Comparison of ENCODE assay signal across 8 cellular contexts in the genomic region with DNA sequence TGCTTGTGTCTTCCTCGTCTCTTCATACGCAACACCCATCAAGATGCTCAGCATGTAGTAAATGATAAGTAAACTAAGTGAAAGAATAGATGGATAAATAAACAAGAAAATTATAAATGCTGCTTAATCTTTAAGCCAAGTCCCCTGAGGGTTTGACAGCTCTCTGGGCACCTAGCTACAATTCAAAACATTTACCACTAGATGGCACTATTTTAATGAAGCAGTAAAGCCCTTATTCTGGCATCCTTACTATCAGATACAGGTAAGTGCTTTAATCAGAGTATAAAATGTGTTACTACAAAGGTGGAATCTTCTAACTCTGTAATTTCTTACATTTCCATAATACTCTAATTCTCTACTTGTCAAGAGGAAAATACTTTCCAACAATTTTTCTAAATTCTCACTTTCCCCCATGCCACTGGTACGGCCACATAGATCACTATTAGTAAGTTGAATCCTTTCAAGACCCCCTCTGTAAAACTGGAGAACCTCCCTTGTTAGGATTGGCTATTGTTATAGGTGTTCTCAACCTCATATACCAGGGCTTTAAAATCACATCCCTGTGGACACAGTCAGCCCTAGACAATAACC.
DNase-seq lines count a peak whose midpoint lies in the region; ATAC-seq and TF ChIP-seq lines count a peak whose summit lies in the region.

No MANE protein-coding gene starts in this region.

- H3K4me3 Mint-ChIP-seq in endodermal cell: no peak overlapping the region
- no peak overlapping the region for H3K4me3 Mint-ChIP-seq in nephron

- H3K9ac ChIP-seq in PC-3 (ENCODE audit: low read length): no peak overlapping the region
- H3K9ac ChIP-seq in endodermal cell (ENCODE audit: extremely low read depth, low read length, poor library complexity, severe bottlenecking): no peak overlapping the region

- H3K4me1 ChIP-seq in PC-3 (ENCODE audit: insufficient read depth, low read length) (no peaks in the 10 kb centered on the region), endodermal cell (ENCODE audit: control insufficient read depth, insufficient read depth, low read length) (no peaks in the 10 kb centered on the region)

- TF ChIP-seq EP300 in Ishikawa (IDR thresholded peaks at IDR 0.05; ENCODE audit: borderline replicate concordance): no peak

- H3K27ac ChIP-seq in PC-3 (ENCODE audit: low read length) (no peak overlapping the region), endodermal cell (ENCODE audit: low read depth, low read length) (no peak overlapping the region)

- peak; percentile 56 for TF ChIP-seq RAD21 in Ishikawa (IDR thresholded peaks at IDR 0.05; ENCODE audit: low read depth)

- H3K36me3 Mint-ChIP-seq in endodermal cell (ENCODE audit: low read depth): no peaks in the 10 kb centered on the region
- no peaks in the 10 kb centered on the region for H3K36me3 Mint-ChIP-seq in nephron (ENCODE audit: low read depth)

- H3K9me3 ChIP-seq in PC-3 (ENCODE audit: low read length): no peaks in the 10 kb centered on the region
- H3K9me3 ChIP-seq in endodermal cell (ENCODE audit: control insufficient read depth, low read length): peaks cover 6% of the 10 kb centered on the region

- DNase-seq in D341Med (ENCODE audit: low spot score) (peak; percentile 62), PC-3 (peak; percentile 72), endodermal cell (no peak)
- DNase-seq in activated CD4-positive, alpha-beta T cell treated with anti-CD3 and anti-CD28 coated beads for 48 hours: no peak

- CTCF ChIA-PET in PC-3 (lab: Charles Lee): interaction anchor here (0.5 to 0.6 kb wide), 3 partner anchors 13 to 196 kb away, joined by 3 to 4 read pairs (median 3); no protein-coding TSS in a partner anchor

- BruUV-seq in PC-3 (replicated peaks; lab: Mats Ljungman, UMichigan): no TSS peak

- H3K4me1 Mint-ChIP-seq in endodermal cell (no peaks in the 10 kb centered on the region), nephron (no peaks in the 10 kb centered on the region)

- no peaks in the 10 kb centered on the region for H4K20me1 ChIP-seq in PC-3 (ENCODE audit: low read length)

- H3K4me3 ChIP-seq in PC-3 (ENCODE audit: low read length): no peak overlapping the region
- H3K4me3 ChIP-seq in endodermal cell (ENCODE audit: low read length): no peak overlapping the region

- WGBS in endodermal cell (ENCODE audit: insufficient coverage in 1 of 2, insufficient read length in 1 of 2), 2 experiments: 85% methylated on average over 3 of the region's 3 CpGs; no CpG with 5 or more reads in 1 of the 2 experiments

- no peaks in the 10 kb centered on the region for H3K79me2 ChIP-seq in PC-3 (ENCODE audit: low read length)

- H3K9me2 ChIP-seq in PC-3 (replicated peaks; ENCODE audit: low read length): no peaks in the 10 kb centered on the region

- H3K27me3 Mint-ChIP-seq in endodermal cell (ENCODE audit: insufficient read depth): peaks cover 4% of the 10 kb centered on the region
- H3K27me3 Mint-ChIP-seq in nephron (ENCODE audit: low read depth): no peaks in the 10 kb centered on the region

- peak; percentile 75 for TF ChIP-seq CTCF in PC-3 (conservative IDR thresholded peaks at IDR 0.05; ENCODE audit: low read depth, low read length)
- TF ChIP-seq CTCF in endodermal cell (conservative IDR thresholded peaks at IDR 0.05): peak; percentile 85
- peak; percentile 55 to 68 (median 61) for TF ChIP-seq CTCF in nephron (IDR thresholded peaks at IDR 0.05; ENCODE audit: unreplicated experiment in 3 of 3)

- intact Hi-C loops in PC-3 (cut with micrococcal nuclease): loop anchor here (10.0 kb wide), 2 partner anchors 465 to 825 kb away; partner anchors contain the start of gene HFM1

- H3K4me2 ChIP-seq in PC-3 (ENCODE audit: low read length): no peak overlapping the region

- H3K9me3 Mint-ChIP-seq in endodermal cell (peaks cover 13% of the 10 kb centered on the region), nephron (no peaks in the 10 kb centered on the region)

- POLR2A ChIA-PET in PC-3 (lab: Charles Lee; ENCODE audit: unreplicated experiment): no interaction called here

- H3F3A ChIP-seq in PC-3 (ENCODE audit: low read length, unreplicated experiment): no peaks in the 10 kb centered on the region

- ATAC-seq in GM19438 (IDR thresholded peaks at IDR 0.05; ENCODE audit: low read depth, unreplicated experiment) (peak; percentile 72), PC-3 (peak; percentile 68; the same call in 1 of the 2 replicates), GM21390 (IDR thresholded peaks at IDR 0.05; ENCODE audit: unreplicated experiment) (no peak)

- no peak overlapping the region for H2AFZ ChIP-seq in PC-3 (ENCODE audit: low read length)

- H3K27ac Mint-ChIP-seq in endodermal cell (no peak overlapping the region), nephron (no peak overlapping the region)

- no peaks in the 10 kb centered on the region for H3K36me3 ChIP-seq in PC-3 (ENCODE audit: low read depth, low read length)
- no peaks in the 10 kb centered on the region for H3K36me3 ChIP-seq in endodermal cell (ENCODE audit: control insufficient read depth, insufficient read depth, low read length)

- H3K27me3 ChIP-seq in PC-3 (ENCODE audit: low read length) (peaks cover 29% of the 10 kb centered on the region), endodermal cell (ENCODE audit: control insufficient read depth, insufficient read depth, low read length, poor library complexity, severe bottlenecking) (no peaks in the 10 kb centered on the region)

TF ChIP-seq in Ishikawa, 13 proteins besides CTCF, POLR2A, EP300 and RAD21:
- no peak for TF ChIP-seq REST (IDR thresholded peaks at IDR 0.05; ENCODE audit: low read depth)
- no peak for TF ChIP-seq FOXM1 (IDR thresholded peaks at IDR 0.05; ENCODE audit: borderline replicate concordance, low read depth)
- no peak for TF ChIP-seq MAX (IDR thresholded peaks at IDR 0.05)
- no peak for TF ChIP-seq ZBTB7A (IDR thresholded peaks at IDR 0.05; ENCODE audit: low read depth)
- no peak for TF ChIP-seq TCF12 (IDR thresholded peaks at IDR 0.05; ENCODE audit: low read depth)
- TF ChIP-seq YY1 (IDR thresholded peaks at IDR 0.05; ENCODE audit: low read depth): no peak
- TF ChIP-seq, protein P1, sequence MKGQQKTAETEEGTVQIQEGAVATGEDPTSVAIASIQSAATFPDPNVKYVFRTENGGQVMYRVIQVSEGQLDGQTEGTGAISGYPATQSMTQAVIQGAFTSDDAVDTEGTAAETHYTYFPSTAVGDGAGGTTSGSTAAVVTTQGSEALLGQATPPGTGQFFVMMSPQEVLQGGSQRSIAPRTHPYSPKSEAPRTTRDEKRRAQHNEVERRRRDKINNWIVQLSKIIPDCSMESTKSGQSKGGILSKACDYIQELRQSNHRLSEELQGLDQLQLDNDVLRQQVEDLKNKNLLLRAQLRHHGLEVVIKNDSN (IDR thresholded peaks at IDR 0.05): no peak
- no peak for TF ChIP-seq EGR1 (IDR thresholded peaks at IDR 0.05)
- no peak for TF ChIP-seq TAF1 (IDR thresholded peaks at IDR 0.05; ENCODE audit: low read depth)
- no peak for TF ChIP-seq CREB1 (IDR thresholded peaks at IDR 0.05; ENCODE audit: low read depth)
- TF ChIP-seq CEBPB (IDR thresholded peaks at IDR 0.05): no peak

Comparison
In these comparisons a context has a peak if more than half of its experiments do, and no peak if none do; other contexts are left out.
1. DNase-seq: peak in D341Med (single experiment) and PC-3 (single experiment); none in endodermal cell (single experiment) and activated CD4-positive, alpha-beta T cell treated with anti-CD3 and anti-CD28 coated beads for 48 hours (single experiment).
2. Peak in every context shown above with its lines, with median percentiles within 50 percentile points of each other: CTCF ChIP-seq.